8 cellular contexts compared by ENCODE assay signal in genomic region chr16:588889-589657, GRCh38.
DNase-seq lines count a peak whose midpoint lies in the region; ATAC-seq and TF ChIP-seq lines count a peak whose summit lies in the region.

No MANE protein-coding gene starts in this region.

- peak; percentile 90 for TF ChIP-seq POLR2A in GM19099 (IDR thresholded peaks at IDR 0.05; ENCODE audit: extremely low read depth, insufficient read length, low read depth)

- peak; percentile 83 to 89 for DNase-seq in AML-193 (lab: John Stamatoyannopoulos, UW)
- DNase-seq in NCI-H446 treated with DMSO at 0.1 percent for 48 hours (lab: John Stamatoyannopoulos, UW), result peak; percentile 86
- peak; percentile 97 for DNase-seq in activated CD4-positive, alpha-beta T cell treated with anti-CD3 and anti-CD28 coated beads for 1 hour
- DNase-seq in cerebellar nuclear complex (lab: John Stamatoyannopoulos, UW), result peak; percentile 84 to 89
- DNase-seq in kidney glomerular epithelial cell (lab: John Stamatoyannopoulos, UW), result peak; percentile 94
- DNase-seq in stimulated activated CD4-positive, alpha-beta T cell treated with anti-CD3 and anti-CD28 coated beads, Interleukin-15, amount 100 ng/mL, for 24 hours, result peak; percentile 97

- ATAC-seq in HG03354 (IDR thresholded peaks at IDR 0.05; ENCODE audit: poor library complexity, severe bottlenecking, unreplicated experiment), result peak; percentile 74

Comparison
In these comparisons a context has a peak if more than half of its experiments do, and no peak if none do; other contexts are left out.
1. Peak in every context shown above with its lines: DNase-seq and ATAC-seq.